ENCODE assay signal across 8 cellular contexts in the genomic region with DNA sequence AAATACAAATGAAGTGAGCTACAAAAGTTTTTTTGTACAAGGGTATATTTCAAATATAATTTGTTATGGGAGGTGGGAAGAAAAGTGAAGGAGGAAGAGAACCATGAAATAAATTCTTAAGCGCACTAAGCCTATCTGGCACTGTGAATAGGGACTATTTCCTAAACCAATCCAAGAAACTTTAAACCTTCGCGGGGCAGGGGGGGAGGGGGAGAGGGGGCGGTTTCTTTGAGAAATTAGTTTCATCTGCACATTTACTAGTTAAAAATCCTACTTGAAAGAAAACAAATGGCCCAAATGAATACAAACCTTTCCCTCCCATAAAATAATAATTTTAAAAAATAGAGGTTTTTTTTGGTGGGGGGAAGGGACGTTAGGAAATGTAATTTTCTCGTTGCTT. TPM values are rescaled to one million over a fixed set of nuclear protein-coding genes. Genes with fewer than 3 reads are reported as not detected.
DNase-seq lines count a peak whose midpoint lies in the region; ATAC-seq lines count a peak whose summit lies in the region.

No MANE protein-coding gene starts in this region.

- H3K4me3 ChIP-seq in iPS-11a (ENCODE audit: low read depth, low read length): peak overlapping the region; percentile 84

- H3K27me3 Mint-ChIP-seq in activated T-cell treated with anti-CD3 and anti-CD28 coated beads, Interleukin-2, amount 50 U/mL, for 72 hours (ENCODE audit: low read depth): no peaks in the 10 kb centered on the region
- H3K27me3 Mint-ChIP-seq in activated CD4-positive, alpha-beta memory T cell treated with anti-CD3 and anti-CD28 coated beads for 36 hours: no peaks in the 10 kb centered on the region

- CTCF ChIA-PET in activated CD4-positive, alpha-beta memory T cell treated with anti-CD3 and anti-CD28 coated beads for 36 hours (lab: Charles Lee): interaction anchor here (0.6 to 2.3 kb wide), 8 partner anchors 12 to 298 kb away, joined by 3 to 24 read pairs (median 4); no protein-coding TSS in a partner anchor

- DNase-seq in activated T-cell treated with anti-CD3 and anti-CD28 coated beads, Interleukin-2, amount 50 U/mL, for 72 hours: no peak
- DNase-seq in activated T-cell treated with anti-CD3 and anti-CD28 coated beads for 4 hours (no peak), T-helper 9 cell (no peak)
- no peak for DNase-seq in activated CD4-positive, alpha-beta memory T cell treated with anti-CD3 and anti-CD28 coated beads for 36 hours
- no peak for DNase-seq in stimulated activated effector memory CD8-positive, alpha-beta T cell treated with anti-CD3 and anti-CD28 coated beads, Interleukin-12 subunit alpha, Interleukin-12 subunit beta, amount 100 ng/mL, for 72 hours (ENCODE audit: low spot score in 2 of 2)

- H3K36me3 Mint-ChIP-seq in activated T-cell treated with anti-CD3 and anti-CD28 coated beads, Interleukin-2, amount 50 U/mL, for 72 hours (ENCODE audit: insufficient read depth in 2 of 2): peaks cover 0 to 18% of the 10 kb centered on the region in 2 donors
- peaks cover 11% of the 10 kb centered on the region for H3K36me3 Mint-ChIP-seq in activated CD4-positive, alpha-beta memory T cell treated with anti-CD3 and anti-CD28 coated beads for 36 hours
- peaks cover 41% of the 10 kb centered on the region for H3K36me3 Mint-ChIP-seq in stimulated activated effector memory CD8-positive, alpha-beta T cell treated with anti-CD3 and anti-CD28 coated beads, Interleukin-12 subunit alpha, Interleukin-12 subunit beta, amount 100 ng/mL, for 72 hours

- H3K4me3 Mint-ChIP-seq in activated T-cell treated with anti-CD3 and anti-CD28 coated beads, Interleukin-2, amount 50 U/mL, for 72 hours: peak overlapping the region; percentile 92 to 96
- H3K4me3 Mint-ChIP-seq in activated CD4-positive, alpha-beta memory T cell treated with anti-CD3 and anti-CD28 coated beads for 36 hours: peak overlapping the region; percentile 96
- peak overlapping the region; percentile 84 for H3K4me3 Mint-ChIP-seq in stimulated activated effector memory CD8-positive, alpha-beta T cell treated with anti-CD3 and anti-CD28 coated beads, Interleukin-12 subunit alpha, Interleukin-12 subunit beta, amount 100 ng/mL, for 72 hours

- POLR2A ChIA-PET in activated CD4-positive, alpha-beta memory T cell treated with anti-CD3 and anti-CD28 coated beads for 36 hours (lab: Charles Lee): interaction anchor here (0.6 to 1.4 kb wide), 6 partner anchors 10 to 134 kb away, joined by 3 to 6 read pairs (median 4); a partner anchor contains a TSS

- H3K27ac Mint-ChIP-seq in activated T-cell treated with anti-CD3 and anti-CD28 coated beads, Interleukin-2, amount 50 U/mL, for 72 hours: peak overlapping the region; percentile 71
- peak overlapping the region; percentile 84 for H3K27ac Mint-ChIP-seq in activated CD4-positive, alpha-beta memory T cell treated with anti-CD3 and anti-CD28 coated beads for 36 hours
- H3K27ac Mint-ChIP-seq in stimulated activated effector memory CD8-positive, alpha-beta T cell treated with anti-CD3 and anti-CD28 coated beads, Interleukin-12 subunit alpha, Interleukin-12 subunit beta, amount 100 ng/mL, for 72 hours: peak overlapping the region; percentile 39

- H3K4me1 Mint-ChIP-seq in activated T-cell treated with anti-CD3 and anti-CD28 coated beads, Interleukin-2, amount 50 U/mL, for 72 hours (ENCODE audit: low read depth): peaks cover 22% of the 10 kb centered on the region
- H3K4me1 Mint-ChIP-seq in activated CD4-positive, alpha-beta memory T cell treated with anti-CD3 and anti-CD28 coated beads for 36 hours (ENCODE audit: low read depth): peaks cover 28% of the 10 kb centered on the region
- H3K4me1 Mint-ChIP-seq in stimulated activated effector memory CD8-positive, alpha-beta T cell treated with anti-CD3 and anti-CD28 coated beads, Interleukin-12 subunit alpha, Interleukin-12 subunit beta, amount 100 ng/mL, for 72 hours: peaks cover 20% of the 10 kb centered on the region

- intact Hi-C loops in activated CD4-positive, alpha-beta memory T cell treated with anti-CD3 and anti-CD28 coated beads for 36 hours (cut with micrococcal nuclease): loop anchor here (2.0 to 10.0 kb wide), 4 partner anchors 68 to 180 kb away; a partner anchor contains a TSS

- ATAC-seq in activated T-cell treated with anti-CD3 and anti-CD28 coated beads, Interleukin-2, amount 50 U/mL, for 72 hours (replicated peaks in 1 of 2): no peak
- no peak for ATAC-seq in stimulated activated effector memory CD8-positive, alpha-beta T cell treated with anti-CD3 and anti-CD28 coated beads, Interleukin-12 subunit alpha, Interleukin-12 subunit beta, amount 100 ng/mL, for 72 hours
- no peak for ATAC-seq in HG03378 (IDR thresholded peaks at IDR 0.05; ENCODE audit: unreplicated experiment)
- no peak for ATAC-seq in GM18870 (IDR thresholded peaks at IDR 0.05; ENCODE audit: unreplicated experiment)

- H3K9me3 Mint-ChIP-seq in activated T-cell treated with anti-CD3 and anti-CD28 coated beads, Interleukin-2, amount 50 U/mL, for 72 hours: no peaks in the 10 kb centered on the region
- H3K9me3 Mint-ChIP-seq in activated CD4-positive, alpha-beta memory T cell treated with anti-CD3 and anti-CD28 coated beads for 36 hours: no peaks in the 10 kb centered on the region
- no peaks in the 10 kb centered on the region for H3K9me3 Mint-ChIP-seq in stimulated activated effector memory CD8-positive, alpha-beta T cell treated with anti-CD3 and anti-CD28 coated beads, Interleukin-12 subunit alpha, Interleukin-12 subunit beta, amount 100 ng/mL, for 72 hours

RNA-seq across cellular contexts. Expression of a gene that starts 0.4 kb away (rescaled TPM):
- total RNA-seq in activated T-cell treated with anti-CD3 and anti-CD28 coated beads, Interleukin-2, amount 50 U/mL, for 72 hours: 10 to 100 TPM; 32.0 to 32.3 TPM
- total RNA-seq in activated CD4-positive, alpha-beta memory T cell treated with anti-CD3 and anti-CD28 coated beads for 36 hours: 10 to 100 TPM; 26.1 to 29.1 TPM

RNA-seq across cellular contexts. Expression of a gene that starts 24.1 kb away (rescaled TPM):
- under 1 TPM in 1 of 2 donors, not detected in 1; 0.19 TPM for total RNA-seq in activated T-cell treated with anti-CD3 and anti-CD28 coated beads, Interleukin-2, amount 50 U/mL, for 72 hours
- total RNA-seq in activated CD4-positive, alpha-beta memory T cell treated with anti-CD3 and anti-CD28 coated beads for 36 hours: not detected
